In the genomic region with DNA sequence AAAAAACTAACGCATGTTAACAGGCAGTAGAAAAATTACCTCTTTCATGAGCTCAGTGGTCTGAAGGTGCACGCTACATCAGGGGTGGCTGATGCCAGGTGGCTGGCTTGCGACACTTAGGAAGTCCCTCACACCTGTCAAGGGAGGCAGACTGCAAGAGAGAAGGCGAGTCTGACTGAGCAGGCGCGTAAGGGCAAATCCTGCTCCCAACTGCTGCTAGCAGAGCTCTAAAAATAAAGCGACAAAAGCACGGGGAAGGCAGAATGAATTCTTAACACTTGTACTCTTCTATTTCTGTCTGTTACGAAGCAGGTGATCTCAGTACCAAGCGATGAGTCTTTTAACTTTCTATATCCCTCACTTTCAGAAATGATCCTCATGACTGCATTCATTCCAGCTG, we compare ENCODE assay signal across 13 cellular contexts. TPM values are rescaled to one million over a fixed set of nuclear protein-coding genes. Genes with fewer than 3 reads are reported as not detected.
DNase-seq lines count a peak whose midpoint lies in the region; ATAC-seq and TF ChIP-seq lines count a peak whose summit lies in the region.
"Had no signal": no experiment of that assay in that cellular context is flagged by ENCODE, and none has a peak within 500 bp of the region (broad histone marks: within the 10 kb centered on the region; RNA-seq: fewer than 3 reads in every experiment).

No MANE protein-coding gene starts in this region.

- no peaks in the 10 kb centered on the region for H3K27me3 ChIP-seq in MM.1S (replicated peaks; ENCODE audit: insufficient read depth, low read length)
- H3K27me3 ChIP-seq in prostate gland (replicated peaks; ENCODE audit: insufficient read depth) = no peaks in the 10 kb centered on the region
- H3K27me3 ChIP-seq: thyroid gland had no signal

- no peaks in the 10 kb centered on the region for H3K79me2 ChIP-seq in MM.1S (ENCODE audit: low read length)

- 71% methylated on average over 10 of the region's 10 CpGs for WGBS in prostate gland

- H3K27ac ChIP-seq in MM.1S (ENCODE audit: low read length) (peak overlapping the region; percentile 14; the same call in 1 of the 2 replicates), prostate gland (peak overlapping the region in 1 of 2 donors; percentile 15)
- H3K27ac ChIP-seq: KMS-11, thyroid gland had no signal

- no peaks in the 10 kb centered on the region for H3K36me3 ChIP-seq in MM.1S (replicated peaks; ENCODE audit: insufficient read depth, low read length)
- no peaks in the 10 kb centered on the region for H3K36me3 ChIP-seq in prostate gland
- H3K36me3 ChIP-seq: thyroid gland had no signal

- DNase-seq in MM.1S (peak; percentile 61), NCI-H345 treated with DMSO at 0.1 percent for 48 hours (lab: John Stamatoyannopoulos, UW; ENCODE audit: unreplicated experiment) (peak; percentile 60), Right ventricle myocardium inferior (ENCODE audit: missing footprints) (no peak), prostate gland (ENCODE audit: low spot score) (peak; percentile 10), mesenteric fat pad (ENCODE audit: low spot score) (no peak)
- no peak for DNase-seq in activated naive CD4-positive, alpha-beta T cell treated with Interleukin-2 at 50 U/mL for 16 hours
- DNase-seq: amniotic stem cell, immature natural killer cell, T-helper 9 cell had no signal

- no peaks in the 10 kb centered on the region for H3K9me2 ChIP-seq in MM.1S (replicated peaks; ENCODE audit: insufficient read depth, low read length)

- ATAC-seq in Right ventricle myocardium inferior (peak; percentile 95), GM18861 (IDR thresholded peaks at IDR 0.05; ENCODE audit: unreplicated experiment) (no peak), GM19035 (IDR thresholded peaks at IDR 0.05; ENCODE audit: unreplicated experiment) (no peak)

- peak overlapping the region; percentile 19 for H3K4me2 ChIP-seq in MM.1S (ENCODE audit: low read depth, low read length)
- H3K4me2 ChIP-seq: KMS-11 had no signal

- no peak overlapping the region for H3K9ac ChIP-seq in MM.1S (ENCODE audit: low read length)
- H3K9ac ChIP-seq: KMS-11 had no signal

- H3K9me3 ChIP-seq in MM.1S (replicated peaks; ENCODE audit: insufficient read depth, low read length) (no peaks in the 10 kb centered on the region), prostate gland (no peaks in the 10 kb centered on the region)
- H3K9me3 ChIP-seq: thyroid gland had no signal

- TF ChIP-seq CTCF in MM.1S (IDR thresholded peaks at IDR 0.05; ENCODE audit: low read length) (no peak), prostate gland (IDR thresholded peaks at IDR 0.05) (no peak)

- TF ChIP-seq POLR2A in prostate gland (IDR thresholded peaks at IDR 0.05) = no peak

- no peaks in the 10 kb centered on the region for H3K4me1 ChIP-seq in MM.1S (ENCODE audit: low read length)
- H3K4me1 ChIP-seq in prostate gland (replicated peaks) = no peaks in the 10 kb centered on the region

- intact Hi-C loops in Right ventricle myocardium inferior (cut with DNase I) (no loop called here), prostate gland (cut with DNase I) (no loop called here)

- H4K20me1 ChIP-seq in MM.1S (ENCODE audit: insufficient read depth, low read length) = no peaks in the 10 kb centered on the region

- H2AFZ ChIP-seq in MM.1S (ENCODE audit: low read length) = 0 out of 2 replicates have a peak overlapping the region, but pooled peaks have one; percentile 5

- 0 out of 2 replicates have a peak, but pooled peaks cover 4% of the 10 kb centered on the region for H3F3A ChIP-seq in MM.1S (ENCODE audit: insufficient read depth, low read length)

- H3K4me3 ChIP-seq in MM.1S (ENCODE audit: low read length) (peak overlapping the region; percentile 30; the same call in 1 of the 2 replicates), prostate gland (peak overlapping the region in 1 of 2 donors; percentile 5)
- H3K4me3 ChIP-seq: thyroid gland had no signal

RNA-seq across cellular contexts. Expression of a gene that starts 33.1 kb away (rescaled TPM):
- total RNA-seq in Right ventricle myocardium inferior (46.1 TPM), prostate gland (10 to 100 TPM; 16.9 to 24.4 TPM), mesenteric fat pad (33.5 TPM)

Comparison
In these comparisons a context has a peak if more than half of its experiments do, and no peak if none do; other contexts are left out.
1. DNase-seq: peak in MM.1S (single experiment), NCI-H345 treated with DMSO at 0.1 percent for 48 hours (single experiment) and prostate gland (single experiment); none in Right ventricle myocardium inferior (single experiment), mesenteric fat pad (single experiment) and activated naive CD4-positive, alpha-beta T cell treated with Interleukin-2 at 50 U/mL for 16 hours (single experiment).